In genomic region chr16:66054095-66054494, GRCh38 we compare ENCODE assay signal across 23 cellular contexts.
"Had no signal": no experiment of that assay in that cellular context is flagged by ENCODE, and none has a peak within 500 bp of the region (broad histone marks: within the 10 kb centered on the region; RNA-seq: fewer than 3 reads in every experiment).

No MANE protein-coding gene starts in this region.

- H3K36me3 ChIP-seq: lower lobe of right lung, neutrophil, pancreas, prostate gland, right atrium auricular region, stomach, thyroid gland, vagina had no signal

- H3K4me3 ChIP-seq: lower lobe of right lung, pancreas, prostate gland, right atrium auricular region, smooth muscle cell, stomach, thyroid gland, vagina had no signal

- H3K9me3 ChIP-seq: lower lobe of right lung, neutrophil, pancreas, prostate gland, right atrium auricular region, stomach, thyroid gland, vagina had no signal

- H3K27me3 ChIP-seq: pancreas, right atrium auricular region, thyroid gland, vagina had no signal

- ATAC-seq: effector memory CD8-positive, alpha-beta T cell; left ventricle myocardium superior; lower lobe of right lung; natural killer cell treated with Interleukin-12 subunit alpha and Interleukin-12 subunit beta and Interleukin-15 and Interleukin-18, amount 100 ng/mL, for 72 hours; pancreas; sciatic nerve had no signal

- H3K4me3 Mint-ChIP-seq: dendritic cell treated with granulocyte-macrophage colony-stimulating factor and Interleukin-4, amounts not matched to agents 40 ng/mL and 50 ng/mL, for 4 days; effector memory CD8-positive, alpha-beta T cell; natural killer cell treated with Interleukin-12 subunit alpha and Interleukin-12 subunit beta and Interleukin-15 and Interleukin-18, amount 100 ng/mL, for 72 hours; neural crest cell had no signal

- H3K9me3 Mint-ChIP-seq: dendritic cell treated with granulocyte-macrophage colony-stimulating factor and Interleukin-4, amounts not matched to agents 40 ng/mL and 50 ng/mL, for 4 days; effector memory CD8-positive, alpha-beta T cell; natural killer cell treated with Interleukin-12 subunit alpha and Interleukin-12 subunit beta and Interleukin-15 and Interleukin-18, amount 100 ng/mL, for 72 hours; neural crest cell had no signal

- H3K36me3 Mint-ChIP-seq: natural killer cell treated with Interleukin-12 subunit alpha and Interleukin-12 subunit beta and Interleukin-15 and Interleukin-18, amount 100 ng/mL, for 72 hours had no signal

- H3K27ac Mint-ChIP-seq: dendritic cell treated with granulocyte-macrophage colony-stimulating factor and Interleukin-4, amounts not matched to agents 40 ng/mL and 50 ng/mL, for 4 days; effector memory CD8-positive, alpha-beta T cell; natural killer cell treated with Interleukin-12 subunit alpha and Interleukin-12 subunit beta and Interleukin-15 and Interleukin-18, amount 100 ng/mL, for 72 hours had no signal

- H3K4me1 ChIP-seq: lower lobe of right lung, pancreas, prostate gland, right atrium auricular region, stomach, thyroid gland had no signal

- H3K27ac ChIP-seq: lower lobe of right lung, neutrophil, pancreas, prostate gland, right atrium auricular region, stomach, thyroid gland, vagina had no signal

- DNase-seq: effector memory CD8-positive, alpha-beta T cell; erythroblast; hypothalamus; left ventricle myocardium superior; lower lobe of right lung; pancreas; stimulated activated CD4-positive, alpha-beta T cell treated with anti-CD3 and anti-CD28 coated beads, Interleukin-12 subunit alpha, Interleukin-12 subunit beta, amount 100 ng/mL, for 4 hours; stimulated activated CD4-positive, alpha-beta T cell treated with anti-CD3 and anti-CD28 coated beads, Interleukin-1b, Interleukin-23, amount 100 ng/mL, for 48 hours; stimulated activated CD4-positive, alpha-beta T cell treated with anti-CD3 and anti-CD28 coated beads, Interleukin-4, amount 100 ng/mL, for 1 hour; stimulated activated CD8-positive, alpha-beta memory T cell treated with anti-CD3 and anti-CD28 coated beads, Interleukin-4, amount 100 ng/mL, for 48 hours; stimulated activated naive CD4-positive, alpha-beta T cell treated with Interleukin-2 at 50 U/mL for 16 hours; stomach; thyroid gland; trophoblast cell had no signal
